Comparison of ENCODE assay signal across 8 cellular contexts in the genomic region with DNA sequence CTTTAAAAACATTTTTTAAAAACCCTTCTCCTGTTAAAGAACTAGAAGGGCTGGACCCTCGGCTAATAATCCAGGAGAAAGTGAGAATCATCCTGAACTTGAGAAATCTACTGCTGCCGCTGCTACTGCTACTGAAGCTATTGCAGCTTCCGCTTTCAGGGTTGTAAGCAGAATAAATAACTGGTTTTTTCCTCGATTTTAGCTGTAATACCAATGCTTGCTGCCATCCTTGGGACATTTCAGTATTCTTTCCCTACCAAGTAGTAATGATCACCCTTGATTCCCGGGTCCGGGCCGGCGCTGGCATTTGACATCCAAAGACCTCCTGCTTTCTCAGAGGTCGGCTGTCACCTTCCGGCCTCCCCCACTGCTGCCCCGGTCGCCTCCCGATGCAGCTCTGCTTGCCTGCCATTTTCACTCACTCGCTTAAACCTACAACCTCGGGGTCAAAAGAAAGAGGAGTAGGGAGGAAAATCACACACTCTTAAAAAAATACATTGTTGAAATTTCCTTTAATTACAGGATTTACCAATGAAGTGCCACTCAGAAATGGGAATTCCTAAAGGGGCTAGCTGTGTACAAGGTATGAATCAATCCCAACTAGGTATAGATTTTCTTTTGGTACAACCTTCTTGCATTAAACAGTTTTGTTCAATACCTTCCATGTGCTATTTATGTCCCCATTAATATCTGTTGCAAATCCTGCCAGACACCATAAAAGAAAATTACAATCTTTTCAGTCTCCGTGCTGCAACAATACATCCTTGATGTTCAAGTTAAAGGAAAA. TPM values are rescaled to one million over a fixed set of nuclear protein-coding genes. Genes with fewer than 3 reads are reported as not detected.
DNase-seq lines count a peak whose midpoint lies in the region; ATAC-seq and TF ChIP-seq lines count a peak whose summit lies in the region.

No MANE protein-coding gene starts in this region.

- no peak overlapping the region for H4K8ac ChIP-seq in neuronal stem cell (ENCODE audit: low read depth, low read length)

- H3K14ac ChIP-seq in neuronal stem cell (ENCODE audit: low read length), result no peak overlapping the region

- H3K4me1 Mint-ChIP-seq in effector memory CD8-positive, alpha-beta T cell (ENCODE audit: low read depth in 2 of 2), result peaks cover 29 to 31% of the 10 kb centered on the region in 2 donors

- H3K27me3 ChIP-seq in OCI-LY3 (ENCODE audit: low read depth, low read length) (peaks cover 35% of the 10 kb centered on the region), neuronal stem cell (ENCODE audit: control insufficient read depth in 3 of 3, insufficient read depth in 3 of 3, low read depth in 1 of 3, low read length in 3 of 3) (peaks cover 7 to 85% (median 53%) of the 10 kb centered on the region in 3 experiments)

- TF ChIP-seq CTCF in OCI-LY3 (IDR thresholded peaks at IDR 0.05; ENCODE audit: low read depth, low read length), result no peak

- H3K27me3 Mint-ChIP-seq in effector memory CD8-positive, alpha-beta T cell, result peaks cover 86 to 95% of the 10 kb centered on the region in 2 donors

- no peak overlapping the region for H2BK15ac ChIP-seq in neuronal stem cell (ENCODE audit: low read length)

- no peaks in the 10 kb centered on the region for H3K9me3 Mint-ChIP-seq in effector memory CD8-positive, alpha-beta T cell

- DNase-seq in D341Med (ENCODE audit: low spot score), result peak; percentile 33
- DNase-seq in effector memory CD8-positive, alpha-beta T cell, result no peak
- peak; percentile 11 for DNase-seq in neuronal stem cell (ENCODE audit: low spot score)
- DNase-seq in activated CD4-positive, CD25-positive, alpha-beta regulatory T cell treated with anti-CD3 and anti-CD28 coated beads, Interleukin-2, amount 50 U/mL, for 72 hours, result no peak
- no peak for DNase-seq in cerebellar nuclear complex (lab: John Stamatoyannopoulos, UW)
- DNase-seq in GF-D8 (lab: John Stamatoyannopoulos, UW), result no peak

- H3K36me3 Mint-ChIP-seq in effector memory CD8-positive, alpha-beta T cell (ENCODE audit: insufficient read depth), result peaks cover 7% of the 10 kb centered on the region

- H3K27ac ChIP-seq in OCI-LY3 (ENCODE audit: low read length) (no peak overlapping the region), neuronal stem cell (replicated peaks; ENCODE audit: low read length) (no peak overlapping the region)

- H3K9ac ChIP-seq in OCI-LY3 (ENCODE audit: low read length) (peak overlapping the region; percentile 47), neuronal stem cell (ENCODE audit: low read depth, low read length, poor library complexity) (no peak overlapping the region)

- no peak overlapping the region for H3K4ac ChIP-seq in neuronal stem cell (ENCODE audit: low read length)

- no peak overlapping the region for H2BK12ac ChIP-seq in neuronal stem cell (ENCODE audit: low read length)

- no peaks in the 10 kb centered on the region for H3K79me2 ChIP-seq in OCI-LY3 (ENCODE audit: low read length)

- no peak overlapping the region for H4K91ac ChIP-seq in neuronal stem cell (ENCODE audit: low read depth, low read length, poor library complexity)

- no peak overlapping the region for H3K27ac Mint-ChIP-seq in effector memory CD8-positive, alpha-beta T cell

- no peak overlapping the region for H3K18ac ChIP-seq in neuronal stem cell (ENCODE audit: low read length)

- H2AFZ ChIP-seq in OCI-LY3 (ENCODE audit: low read depth, low read length) (0 out of 2 replicates have a peak overlapping the region, but pooled peaks have one; percentile 14), neuronal stem cell (ENCODE audit: low read length) (peak overlapping the region; percentile 36)

- H3K4me3 ChIP-seq in OCI-LY3 (ENCODE audit: low read length) (peak overlapping the region; percentile 88), neuronal stem cell (ENCODE audit: low read length in 2 of 2) (peak overlapping the region in 1 of 2 donors; percentile 53)

- no peaks in the 10 kb centered on the region for H3K79me1 ChIP-seq in neuronal stem cell (ENCODE audit: low read depth, low read length)

- no peak overlapping the region for H2BK120ac ChIP-seq in neuronal stem cell (ENCODE audit: low read depth, low read length)

- no CpG with 5 or more reads among the region's 16 CpGs for WGBS in neuronal stem cell (ENCODE audit: extremely low coverage in 2 of 2, insufficient read length in 2 of 2, insufficient replicate concordance in 1 of 2), 2 donors

- H3K4me1 ChIP-seq in OCI-LY3 (ENCODE audit: low read length) (peaks cover 16% of the 10 kb centered on the region), neuronal stem cell (ENCODE audit: control insufficient read depth in 2 of 2, insufficient read depth in 1 of 2, low read depth in 1 of 2, low read length in 2 of 2) (peaks cover 10 to 23% of the 10 kb centered on the region in 2 donors)

- no peak overlapping the region for H2BK5ac ChIP-seq in neuronal stem cell (ENCODE audit: low read length)

- H2AK5ac ChIP-seq in neuronal stem cell (ENCODE audit: low read depth, low read length), result no peak overlapping the region

- H3K36me3 ChIP-seq in OCI-LY3 (replicated peaks; ENCODE audit: low read depth, low read length), result no peaks in the 10 kb centered on the region
- no peaks in the 10 kb centered on the region for H3K36me3 ChIP-seq in neuronal stem cell (replicated peaks in 1 of 2; ENCODE audit: control insufficient read depth in 2 of 2, insufficient read depth in 2 of 2, low read length in 2 of 2)

- H4K20me1 ChIP-seq in OCI-LY3 (ENCODE audit: insufficient read depth, low read length), result no peaks in the 10 kb centered on the region

- no peak overlapping the region for H3K23ac ChIP-seq in neuronal stem cell (ENCODE audit: low read depth, low read length, poor library complexity)

- no peak for ATAC-seq in effector memory CD8-positive, alpha-beta T cell (replicated peaks)
- no peak for ATAC-seq in HG03097 (IDR thresholded peaks at IDR 0.05; ENCODE audit: low FRiP score, unreplicated experiment)

- peak overlapping the region; percentile 71 to 84 for H3K4me3 Mint-ChIP-seq in effector memory CD8-positive, alpha-beta T cell

- H3K4me2 ChIP-seq in OCI-LY3 (ENCODE audit: low read length) (peak overlapping the region; percentile 77), neuronal stem cell (ENCODE audit: insufficient read depth, low read length, poor library complexity, severe bottlenecking) (peak overlapping the region; percentile 62)

- no peaks in the 10 kb centered on the region for H3K9me3 ChIP-seq in OCI-LY3 (ENCODE audit: insufficient read depth, low read length)
- H3K9me3 ChIP-seq in neuronal stem cell (replicated peaks in 1 of 2; ENCODE audit: control insufficient read depth in 2 of 2, insufficient read depth in 1 of 2, low read depth in 1 of 2, low read length in 2 of 2), result peaks cover 0 to 3% of the 10 kb centered on the region in 2 donors

RNA-seq across cellular contexts. Expression of gene MECOM, which starts 0.7 kb away (rescaled TPM):
- 2.4 TPM for polyA plus RNA-seq in neuronal stem cell (2013, experiment 1 of 2)
- 2.4 TPM for polyA plus RNA-seq in neuronal stem cell (2013, experiment 2 of 2)

Comparison
In these comparisons a context has a peak if more than half of its experiments do, and no peak if none do; other contexts are left out.
1. DNase-seq: peak in D341Med (single experiment) and neuronal stem cell (single experiment); none in effector memory CD8-positive, alpha-beta T cell (0 of 3), activated CD4-positive, CD25-positive, alpha-beta regulatory T cell treated with anti-CD3 and anti-CD28 coated beads, Interleukin-2, amount 50 U/mL, for 72 hours (single experiment), cerebellar nuclear complex (0 of 2) and GF-D8 (single experiment).